23 cellular contexts compared by ENCODE assay signal in the genomic region with DNA sequence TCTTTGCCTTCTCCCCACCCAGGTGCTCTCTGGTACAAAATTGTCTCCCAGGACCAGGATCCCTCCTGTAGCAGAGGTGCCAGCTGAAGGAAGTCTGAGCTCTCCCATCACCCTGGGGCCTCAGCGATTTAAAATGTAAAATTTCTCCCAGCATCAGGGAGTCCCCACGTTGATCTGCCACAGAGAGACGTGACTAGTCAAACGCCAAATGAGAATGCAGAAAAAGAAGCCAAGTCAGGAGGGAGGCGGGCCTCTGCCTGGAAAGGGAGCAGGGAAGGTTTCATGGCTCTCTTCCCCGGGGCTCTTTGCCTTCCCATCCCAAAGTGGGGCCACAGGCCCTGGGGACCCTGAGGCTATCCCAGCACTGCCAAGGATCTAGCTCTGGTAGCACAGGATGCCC.
"Had no signal": no experiment of that assay in that cellular context is flagged by ENCODE, and none has a peak within 500 bp of the region (broad histone marks: within the 10 kb centered on the region; RNA-seq: fewer than 3 reads in every experiment).

No MANE protein-coding gene starts in this region.

- DNase-seq: Kasumi-1, MV-4-11, NCI-H1048, NCI-H1105, NCI-H1417, NCI-H1436 treated with DMSO at 0.1 percent for 48 hours, NCI-H1694 treated with DMSO at 0.1 percent for 48 hours, NCI-H1930, NCI-H2081, NCI-H2107, NCI-H2227 treated with DMSO at 0.1 percent for 48 hours, NCI-H524 treated with DMSO at 0.1 percent for 48 hours, NCI-H69, NCI-H774, Right ventricle myocardium superior, RPMI8226, SIG-M5 had no signal

- ATAC-seq: K562 had no signal

- H3K4me3 ChIP-seq: K562, SJSA1, SK-N-MC had no signal

- H3K9me3 ChIP-seq: SJSA1 had no signal

- H3K36me3 ChIP-seq: SJSA1 had no signal

- H3K27ac ChIP-seq: HL-60, KMS-11, SJSA1, SK-N-MC had no signal

- H3K4me2 ChIP-seq: KMS-11 had no signal

- H3K27me3 ChIP-seq: SJSA1 had no signal

- H3K9me3 Mint-ChIP-seq: IgD-negative memory B cell had no signal

- H3K9ac ChIP-seq: KMS-11 had no signal

- H3K36me3 Mint-ChIP-seq: IgD-negative memory B cell had no signal

- H3K4me1 Mint-ChIP-seq: IgD-negative memory B cell had no signal

- H3K4me3 Mint-ChIP-seq: IgD-negative memory B cell had no signal

- H3K27ac Mint-ChIP-seq: IgD-negative memory B cell had no signal
